ENCODE assay signal across 13 cellular contexts in the genomic region with DNA sequence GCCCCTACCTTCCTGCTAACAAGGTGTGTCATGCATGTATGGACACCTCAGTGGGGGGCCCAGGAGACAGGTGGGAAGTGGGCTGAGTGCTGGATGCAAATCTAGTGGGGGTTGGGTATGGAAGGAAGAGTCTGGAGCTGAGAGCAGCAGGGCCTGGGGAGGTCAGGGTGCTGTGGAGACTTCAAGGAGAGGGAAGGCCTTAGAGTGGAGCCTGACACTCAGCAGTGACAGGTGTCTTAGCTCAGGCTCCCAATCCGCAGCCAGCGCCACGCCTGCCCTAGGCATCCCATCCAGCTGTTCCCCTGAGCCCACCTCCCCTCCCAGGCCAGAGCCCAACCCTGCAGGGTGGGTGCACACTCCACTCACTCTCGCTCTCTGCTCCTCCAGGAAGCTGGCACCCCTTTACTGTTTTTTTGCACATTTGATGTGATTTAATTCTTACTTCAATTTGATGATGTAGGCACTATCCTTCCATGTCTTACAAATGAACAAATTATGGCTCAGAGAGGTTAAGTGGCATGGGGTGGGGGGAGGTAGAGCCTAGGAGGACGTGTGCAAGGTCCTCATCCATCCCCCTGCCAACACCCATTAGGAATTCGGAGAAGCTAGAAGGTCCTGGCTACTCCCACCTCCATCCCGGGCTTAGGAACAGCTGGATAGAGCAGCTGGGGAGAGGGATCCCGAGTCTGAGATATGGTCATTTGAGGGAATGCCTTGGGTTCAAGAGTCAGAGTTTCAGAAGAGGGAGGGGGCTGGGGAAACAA. TPM values are rescaled to one million over a fixed set of nuclear protein-coding genes. Genes with fewer than 3 reads are reported as not detected.
DNase-seq lines count a peak whose midpoint lies in the region; ATAC-seq and TF ChIP-seq lines count a peak whose summit lies in the region.
"Had no signal": no experiment of that assay in that cellular context is flagged by ENCODE, and none has a peak within 500 bp of the region (broad histone marks: within the 10 kb centered on the region; RNA-seq: fewer than 3 reads in every experiment).

No MANE protein-coding gene starts in this region.

- H3K9me3 ChIP-seq in AG04450 (ENCODE audit: control insufficient read depth, insufficient read depth, low read length), result no peaks in the 10 kb centered on the region
- H3K9me3 ChIP-seq in esophagus squamous epithelium, result no peaks in the 10 kb centered on the region

- no peak overlapping the region for H3K27ac ChIP-seq in AG04450 (ENCODE audit: low read depth, low read length)
- no peak overlapping the region for H3K27ac ChIP-seq in GM23338 (ENCODE audit: low read depth)
- no peak overlapping the region for H3K27ac ChIP-seq in esophagus squamous epithelium

- H3F3A ChIP-seq in GM23338 (replicated peaks; ENCODE audit: low read depth), result 0 out of 2 replicates have a peak, but pooled peaks cover 10% of the 10 kb centered on the region

- TF ChIP-seq CTCF in AG04450 (IDR thresholded peaks at IDR 0.05; ENCODE audit: low read depth, low read length) (no peak), GM23338 (conservative IDR thresholded peaks at IDR 0.05; ENCODE audit: low read depth in 2 of 2) (no peak), activated B cell treated with CpG ODN at 0.5 μM for 24 hours (IDR thresholded peaks at IDR 0.05) (no peak), esophagus squamous epithelium (IDR thresholded peaks at IDR 0.05) (no peak)

- H3K36me3 ChIP-seq in GM23338 (ENCODE audit: insufficient read depth) (no peaks in the 10 kb centered on the region), esophagus squamous epithelium (no peaks in the 10 kb centered on the region)

- peaks cover 33% of the 10 kb centered on the region for H3K4me1 Mint-ChIP-seq in GM23338
- peaks cover 11% of the 10 kb centered on the region for H3K4me1 Mint-ChIP-seq in activated B cell treated with CpG ODN at 0.5 μM for 24 hours

- peak overlapping the region; percentile 46 for H3K4me3 Mint-ChIP-seq in GM23338
- H3K4me3 Mint-ChIP-seq in activated B cell treated with CpG ODN at 0.5 μM for 24 hours, result peak overlapping the region; percentile 24

- CTCF ChIA-PET in AG04450 (lab: Charles Lee) (interaction anchor here (0.6 to 2.0 kb wide), 3 partner anchors 8 to 276 kb away, joined by 3 to 7 read pairs (median 7); no protein-coding TSS in a partner anchor), activated B cell treated with CpG ODN at 0.5 μM for 24 hours (lab: Charles Lee) (interaction anchor here (0.5 to 2.6 kb wide), 2 partner anchors 151 to 207 kb away, joined by 3 to 16 read pairs; no protein-coding TSS in a partner anchor)

- H2AFZ ChIP-seq in GM23338, result no peak overlapping the region

- H3K4me2 ChIP-seq in GM23338, result peak overlapping the region; percentile 87

- ATAC-seq in GM23338 (peak; percentile 7), activated B cell treated with CpG ODN at 0.5 μM for 24 hours (ENCODE audit: low read depth) (no peak), GM21515 (IDR thresholded peaks at IDR 0.05; ENCODE audit: unreplicated experiment) (no peak)

- 54 to 60% methylated on average over 5 to 8 of the region's 8 CpGs for WGBS in esophagus squamous epithelium, 2 donors

- H3K36me3 Mint-ChIP-seq in GM23338 (ENCODE audit: low read depth) (peaks cover 4% of the 10 kb centered on the region; the same call in 2 of the 3 replicates), activated B cell treated with CpG ODN at 0.5 μM for 24 hours (ENCODE audit: low read depth) (no peaks in the 10 kb centered on the region)

- intact Hi-C loops in activated B cell treated with CpG ODN at 0.5 μM for 24 hours (cut with micrococcal nuclease), result no loop called here
- intact Hi-C loops in esophagus squamous epithelium (cut with DNase I), result no loop called here

- H3K27me3 ChIP-seq in AG04450 (ENCODE audit: control insufficient read depth, insufficient read depth, low read length), result peaks cover 14% of the 10 kb centered on the region
- H3K27me3 ChIP-seq in GM23338 (ENCODE audit: insufficient read depth), result peaks cover 17% of the 10 kb centered on the region; the same call in 1 of the 2 replicates
- peaks cover 0 to 15% (median 0%) of the 10 kb centered on the region in 4 donors for H3K27me3 ChIP-seq in esophagus squamous epithelium

- no peak for DNase-seq in AG04450 (ENCODE audit: low read depth, low spot score)
- peak; percentile 39 for DNase-seq in GM23338 (ENCODE audit: low spot score)
- DNase-seq in activated B cell treated with CpG ODN at 0.5 μM for 24 hours, result no peak
- DNase-seq in myocyte (ENCODE audit: low read depth), result peak; percentile 85
- no peak for DNase-seq in putamen (ENCODE audit: low spot score)
- DNase-seq in esophagus squamous epithelium (lab: John Stamatoyannopoulos, UW), result no peak
- no peak for DNase-seq in globus pallidus (ENCODE audit: low spot score)
- DNase-seq: activated effector memory CD4-positive, alpha-beta T cell treated with Interleukin-2 at 50 U/mL for 16 hours; NCI-H187 treated with DMSO at 0.1 percent for 48 hours; NCI-H748 treated with DMSO at 0.1 percent for 48 hours had no signal

- POLR2A ChIA-PET in AG04450 (lab: Yijun Ruan, JAX) (interaction anchor here (0.6 to 2.5 kb wide), 2 partner anchors 16 to 439 kb away, joined by 6 to 10 read pairs; partner anchors contain the start of gene GRN), activated B cell treated with CpG ODN at 0.5 μM for 24 hours (lab: Charles Lee) (interaction anchor here (0.6 to 1.1 kb wide), 2 partner anchors 140 to 143 kb away, joined by 4 read pairs; no protein-coding TSS in a partner anchor)

- H3K4me3 ChIP-seq in AG04450 (ENCODE audit: low read depth, low read length) (peak overlapping the region; percentile 20; the same call in 1 of the 2 replicates), GM23338 (peak overlapping the region; percentile 41; the same call in 1 of the 2 replicates), esophagus squamous epithelium (no peak overlapping the region)
- H3K4me3 ChIP-seq: lung had no signal

- no peak for TF ChIP-seq POLR2A in esophagus squamous epithelium (IDR thresholded peaks at IDR 0.05)

- no peaks in the 10 kb centered on the region for H3K9me3 Mint-ChIP-seq in GM23338
- H3K9me3 Mint-ChIP-seq in activated B cell treated with CpG ODN at 0.5 μM for 24 hours, result no peaks in the 10 kb centered on the region

- H3K4me1 ChIP-seq in GM23338 (ENCODE audit: insufficient read depth) (peaks cover 26% of the 10 kb centered on the region), esophagus squamous epithelium (peaks cover 3 to 36% (median 14%) of the 10 kb centered on the region in 3 donors)

- peaks cover 19% of the 10 kb centered on the region for H4K20me1 ChIP-seq in GM23338 (replicated peaks; ENCODE audit: insufficient read depth)

- peaks cover 18% of the 10 kb centered on the region for H3K27me3 Mint-ChIP-seq in GM23338 (ENCODE audit: insufficient read depth, low read depth, poor library complexity)
- H3K27me3 Mint-ChIP-seq in activated B cell treated with CpG ODN at 0.5 μM for 24 hours, result peaks cover 12% of the 10 kb centered on the region

- no peaks in the 10 kb centered on the region for H3K9me2 ChIP-seq in GM23338 (ENCODE audit: insufficient read depth)

- H3K27ac Mint-ChIP-seq in GM23338 (no peak overlapping the region), activated B cell treated with CpG ODN at 0.5 μM for 24 hours (no peak overlapping the region)

- no peaks in the 10 kb centered on the region for H3K79me2 ChIP-seq in GM23338 (replicated peaks; ENCODE audit: insufficient read depth)

RNA-seq across cellular contexts. Expression of gene FAM171A2, which starts 2.2 kb away (rescaled TPM):
- 5.3 and 8.0 TPM in 2 replicates for polyA plus RNA-seq in AG04450 (2011; rRNA removed)
- 3.0 and 4.8 TPM in 2 replicates for polyA minus RNA-seq in AG04450 (2011; rRNA and poly(A)+ RNA removed)
- total RNA-seq in GM23338 (2014; rRNA removed; shearing (Covaris generic)), result 26.6 and 35.4 TPM in 2 replicates
- polyA plus RNA-seq in GM23338 (2016; fragmentation: Nextera tagmentation; extraction: Ambion mirVana), result 3.9 and 4.1 TPM in 2 replicates
- total RNA-seq in activated B cell treated with CpG ODN at 0.5 μM for 24 hours, result 0.49 and 0.75 TPM in 2 replicates
- total RNA-seq in myocyte, result 89.5 and 141 TPM in 2 replicates
- 36.0 TPM for polyA plus RNA-seq in myocyte (2012)
- 10 to 100 TPM in 1 of 4 donors, 1 to 10 TPM in 2, under 1 TPM in 1; 0.35 to 17.4 (median 3.2) TPM for total RNA-seq in esophagus squamous epithelium

RNA-seq across cellular contexts. Expression of gene GRN, which starts 16.4 kb away (rescaled TPM):
- polyA plus RNA-seq in AG04450 (2011; rRNA removed), result 203 and 322 TPM in 2 replicates
- 66.7 and 90.2 TPM in 2 replicates for polyA minus RNA-seq in AG04450 (2011; rRNA and poly(A)+ RNA removed)
- 193 and 216 TPM in 2 replicates for total RNA-seq in GM23338 (2014; rRNA removed; shearing (Covaris generic))
- 101 and 122 TPM in 2 replicates for polyA plus RNA-seq in GM23338 (2016; fragmentation: Nextera tagmentation; extraction: Ambion mirVana)
- 229 and 250 TPM in 2 replicates for total RNA-seq in activated B cell treated with CpG ODN at 0.5 μM for 24 hours
- total RNA-seq in myocyte, result 337 and 394 TPM in 2 replicates
- polyA plus RNA-seq in myocyte (2012), result 460 TPM
- 1,000 to 10,000 TPM in 1 of 4 donors, 100 to 1,000 TPM in 3; 428 to 1,204 (median 642) TPM for total RNA-seq in esophagus squamous epithelium

RNA-seq across cellular contexts. Expression of gene ITGA2B, which starts 28.0 kb away (rescaled TPM):
- polyA plus RNA-seq in AG04450 (2011; rRNA removed) (0.15 and 0.31 TPM in 2 replicates), GM23338 (2016; fragmentation: Nextera tagmentation; extraction: Ambion mirVana) (7.8 and 13.9 TPM in 2 replicates)
- 0.09 and 0.22 TPM in 2 replicates for polyA minus RNA-seq in AG04450 (2011; rRNA and poly(A)+ RNA removed)
- total RNA-seq in GM23338 (2014; rRNA removed; shearing (Covaris generic)), result 9.6 and 13.3 TPM in 2 replicates
- total RNA-seq in activated B cell treated with CpG ODN at 0.5 μM for 24 hours (not detected in 2 replicates), myocyte (0.10 TPM in 1 of 2 replicates, not detected in the other), esophagus squamous epithelium (under 1 TPM in 3 of 4 donors, not detected in 1; 0.26 to 0.76 (median 0.70) TPM)
- 0.47 TPM for polyA plus RNA-seq in myocyte (2012)

RNA-seq across cellular contexts. Expression of gene SLC25A39, which starts 36.9 kb away (rescaled TPM):
- 32.1 and 43.4 TPM in 2 replicates for polyA plus RNA-seq in AG04450 (2011; rRNA removed)
- polyA minus RNA-seq in AG04450 (2011; rRNA and poly(A)+ RNA removed), result 22.4 and 34.7 TPM in 2 replicates
- total RNA-seq in GM23338 (2014; rRNA removed; shearing (Covaris generic)), result 157 and 184 TPM in 2 replicates
- polyA plus RNA-seq in GM23338 (2016; fragmentation: Nextera tagmentation; extraction: Ambion mirVana), result 202 and 215 TPM in 2 replicates
- 119 and 129 TPM in 2 replicates for total RNA-seq in activated B cell treated with CpG ODN at 0.5 μM for 24 hours
- total RNA-seq in myocyte, result 80.8 and 84.0 TPM in 2 replicates
- 117 TPM for polyA plus RNA-seq in myocyte (2012)
- 100 to 1,000 TPM in 2 of 4 donors, 10 to 100 TPM in 2; 93.2 to 148 (median 107) TPM for total RNA-seq in esophagus squamous epithelium

RNA-seq across cellular contexts. Expression of gene RUNDC3A, which starts 53.1 kb away (rescaled TPM):
- 0.11 TPM in 1 of 2 replicates, not detected in the other for polyA plus RNA-seq in AG04450 (2011; rRNA removed)
- not detected in 2 replicates for polyA minus RNA-seq in AG04450 (2011; rRNA and poly(A)+ RNA removed)
- total RNA-seq in GM23338 (2014; rRNA removed; shearing (Covaris generic)), result 4.0 and 5.5 TPM in 2 replicates
- 3.7 and 6.3 TPM in 2 replicates for polyA plus RNA-seq in GM23338 (2016; fragmentation: Nextera tagmentation; extraction: Ambion mirVana)
- 0.07 and 0.17 TPM in 2 replicates for total RNA-seq in activated B cell treated with CpG ODN at 0.5 μM for 24 hours
- 0.40 and 0.62 TPM in 2 replicates for total RNA-seq in myocyte
- 0.86 TPM for polyA plus RNA-seq in myocyte (2012)
- total RNA-seq in esophagus squamous epithelium, result 1 to 10 TPM in 2 of 4 donors, under 1 TPM in 2; 0.23 to 1.1 (median 0.81) TPM
- total RNA-seq: LHCN-M2 had no signal

Comparison
In these comparisons a context has a peak if more than half of its experiments do, and no peak if none do; other contexts are left out.
1. DNase-seq: peak in GM23338 (single experiment) and myocyte (single experiment); none in AG04450 (single experiment), activated B cell treated with CpG ODN at 0.5 μM for 24 hours (single experiment), putamen (single experiment), esophagus squamous epithelium (single experiment) and globus pallidus (single experiment).
2. H3K4me3 ChIP-seq: peak in AG04450 (single experiment) and GM23338 (single experiment); none in esophagus squamous epithelium (0 of 4).